16 cellular contexts compared by ENCODE assay signal in genomic region chr7:1965579-1966294, GRCh38.
DNase-seq lines count a peak whose midpoint lies in the region; ATAC-seq and TF ChIP-seq lines count a peak whose summit lies in the region.
"Had no signal": no experiment of that assay in that cellular context is flagged by ENCODE, and none has a peak within 500 bp of the region (broad histone marks: within the 10 kb centered on the region; RNA-seq: fewer than 3 reads in every experiment).

No MANE protein-coding gene starts in this region.

- H3K4me3 ChIP-seq in mucosa of descending colon: no peak overlapping the region
- H3K4me3 ChIP-seq in tibial artery: no peak overlapping the region
- H3K4me3 ChIP-seq: BLaER1 had no signal

- H3K4me3 Mint-ChIP-seq in activated naive CD8-positive, alpha-beta T cell treated with anti-CD3 and anti-CD28 coated beads, Interleukin-2, amount 10 ng/mL, durations not matched to agents 7 days and 5 days: no peak overlapping the region
- no peak overlapping the region for H3K4me3 Mint-ChIP-seq in activated naive CD8-positive, alpha-beta T cell treated with anti-CD3 and anti-CD28 coated beads, Interleukin-2, amount 50 U/mL, for 24 hours
- no peak overlapping the region for H3K4me3 Mint-ChIP-seq in stimulated activated naive B cell treated with anti-CD40 and anti-IgM and Interleukin-4, amounts not matched to agents 10 μg/mL and 1 μg/mL and 100 μg/mL, for 72 hours

- H3K27me3 Mint-ChIP-seq in activated naive CD8-positive, alpha-beta T cell treated with anti-CD3 and anti-CD28 coated beads, Interleukin-2, amount 10 ng/mL, durations not matched to agents 7 days and 5 days: no peaks in the 10 kb centered on the region
- peaks cover 5% of the 10 kb centered on the region for H3K27me3 Mint-ChIP-seq in activated naive CD8-positive, alpha-beta T cell treated with anti-CD3 and anti-CD28 coated beads, Interleukin-2, amount 50 U/mL, for 24 hours
- no peaks in the 10 kb centered on the region for H3K27me3 Mint-ChIP-seq in stimulated activated naive B cell treated with anti-CD40 and anti-IgM and Interleukin-4, amounts not matched to agents 10 μg/mL and 1 μg/mL and 100 μg/mL, for 72 hours

- POLR2A ChIA-PET in activated naive CD8-positive, alpha-beta T cell treated with anti-CD3 and anti-CD28 coated beads, Interleukin-2, amount 10 ng/mL, durations not matched to agents 7 days and 5 days (lab: Charles Lee): no interaction called here

- peaks cover 33% of the 10 kb centered on the region for H3K36me3 Mint-ChIP-seq in activated naive CD8-positive, alpha-beta T cell treated with anti-CD3 and anti-CD28 coated beads, Interleukin-2, amount 10 ng/mL, durations not matched to agents 7 days and 5 days
- peaks cover 47% of the 10 kb centered on the region for H3K36me3 Mint-ChIP-seq in activated naive CD8-positive, alpha-beta T cell treated with anti-CD3 and anti-CD28 coated beads, Interleukin-2, amount 50 U/mL, for 24 hours (ENCODE audit: low read depth)
- peaks cover 53 to 79% of the 10 kb centered on the region in 2 donors for H3K36me3 Mint-ChIP-seq in stimulated activated naive B cell treated with anti-CD40 and anti-IgM and Interleukin-4, amounts not matched to agents 10 μg/mL and 1 μg/mL and 100 μg/mL, for 72 hours

- H3K9me3 ChIP-seq in mucosa of descending colon (no peaks in the 10 kb centered on the region), tibial artery (no peaks in the 10 kb centered on the region)

- H3K4me1 ChIP-seq in mucosa of descending colon (ENCODE audit: low read depth) (no peaks in the 10 kb centered on the region), tibial artery (no peaks in the 10 kb centered on the region)

- TF ChIP-seq CTCF in mucosa of descending colon (IDR thresholded peaks at IDR 0.05): no peak
- TF ChIP-seq CTCF in tibial artery (IDR thresholded peaks at IDR 0.05): no peak

- H3K4me1 Mint-ChIP-seq in activated naive CD8-positive, alpha-beta T cell treated with anti-CD3 and anti-CD28 coated beads, Interleukin-2, amount 10 ng/mL, durations not matched to agents 7 days and 5 days: peaks cover 7% of the 10 kb centered on the region
- peaks cover 25% of the 10 kb centered on the region for H3K4me1 Mint-ChIP-seq in activated naive CD8-positive, alpha-beta T cell treated with anti-CD3 and anti-CD28 coated beads, Interleukin-2, amount 50 U/mL, for 24 hours
- H3K4me1 Mint-ChIP-seq in stimulated activated naive B cell treated with anti-CD40 and anti-IgM and Interleukin-4, amounts not matched to agents 10 μg/mL and 1 μg/mL and 100 μg/mL, for 72 hours: peaks cover 27 to 45% of the 10 kb centered on the region in 2 donors

- peaks cover 14% of the 10 kb centered on the region for H3K9me3 Mint-ChIP-seq in activated naive CD8-positive, alpha-beta T cell treated with anti-CD3 and anti-CD28 coated beads, Interleukin-2, amount 10 ng/mL, durations not matched to agents 7 days and 5 days
- H3K9me3 Mint-ChIP-seq in activated naive CD8-positive, alpha-beta T cell treated with anti-CD3 and anti-CD28 coated beads, Interleukin-2, amount 50 U/mL, for 24 hours: peaks cover 19% of the 10 kb centered on the region
- peaks cover 7 to 11% of the 10 kb centered on the region in 2 donors for H3K9me3 Mint-ChIP-seq in stimulated activated naive B cell treated with anti-CD40 and anti-IgM and Interleukin-4, amounts not matched to agents 10 μg/mL and 1 μg/mL and 100 μg/mL, for 72 hours

- H3K27me3 ChIP-seq in tibial artery: no peaks in the 10 kb centered on the region
- H3K27me3 ChIP-seq: BLaER1 had no signal

- no peak overlapping the region for H3K27ac ChIP-seq in tibial artery
- H3K27ac ChIP-seq: 22Rv1, BLaER1 had no signal

- DNase-seq in activated naive CD8-positive, alpha-beta T cell treated with anti-CD3 and anti-CD28 coated beads, Interleukin-2, amount 10 ng/mL, durations not matched to agents 7 days and 5 days: peak; percentile 18
- DNase-seq in activated naive CD8-positive, alpha-beta T cell treated with anti-CD3 and anti-CD28 coated beads, Interleukin-2, amount 50 U/mL, for 24 hours: no peak
- DNase-seq in left cardiac atrium (peak; percentile 52), mucosa of descending colon (peak in 2 of 3 donors; percentile 5 to 25), tibial artery (no peak), HK-2 (ENCODE audit: unreplicated experiment) (no peak), NCI-H2029 (lab: John Stamatoyannopoulos, UW) (no peak)
- no peak for DNase-seq in stimulated activated naive B cell treated with anti-CD40 and anti-IgM and Interleukin-4, amounts not matched to agents 10 μg/mL and 1 μg/mL and 100 μg/mL, for 72 hours
- DNase-seq: NCI-H1048, NCI-H2107, NCI-H345, NCI-H69, PC-3 had no signal

- H3K36me3 ChIP-seq in mucosa of descending colon (ENCODE audit: low read depth) (no peaks in the 10 kb centered on the region), tibial artery (peaks cover 0 to 14% (median 0%) of the 10 kb centered on the region in 3 donors)

- ATAC-seq in activated naive CD8-positive, alpha-beta T cell treated with anti-CD3 and anti-CD28 coated beads, Interleukin-2, amount 10 ng/mL, durations not matched to agents 7 days and 5 days (ENCODE audit: low read depth): no peak
- no peak for ATAC-seq in activated naive CD8-positive, alpha-beta T cell treated with anti-CD3 and anti-CD28 coated beads, Interleukin-2, amount 50 U/mL, for 24 hours
- peak; percentile 73 to 86 for ATAC-seq in left cardiac atrium
- no peak for ATAC-seq in mucosa of descending colon
- ATAC-seq in stimulated activated naive B cell treated with anti-CD40 and anti-IgM and Interleukin-4, amounts not matched to agents 10 μg/mL and 1 μg/mL and 100 μg/mL, for 72 hours (replicated peaks): no peak
- ATAC-seq: HCT116, PC-3 had no signal

- H3K27ac Mint-ChIP-seq in activated naive CD8-positive, alpha-beta T cell treated with anti-CD3 and anti-CD28 coated beads, Interleukin-2, amount 10 ng/mL, durations not matched to agents 7 days and 5 days: no peak overlapping the region
- no peak overlapping the region for H3K27ac Mint-ChIP-seq in activated naive CD8-positive, alpha-beta T cell treated with anti-CD3 and anti-CD28 coated beads, Interleukin-2, amount 50 U/mL, for 24 hours
- H3K27ac Mint-ChIP-seq in stimulated activated naive B cell treated with anti-CD40 and anti-IgM and Interleukin-4, amounts not matched to agents 10 μg/mL and 1 μg/mL and 100 μg/mL, for 72 hours: peak overlapping the region; percentile 83

- intact Hi-C loops in left cardiac atrium (cut with DNase I) (no loop called here), mucosa of descending colon (cut with DNase I, micrococcal nuclease) (no loop called here), tibial artery (cut with DNase I; ENCODE audit: low total_unique reads) (no loop called here)

Comparison
In these comparisons a context has a peak if more than half of its experiments do, and no peak if none do; other contexts are left out.
1. DNase-seq: peak in activated naive CD8-positive, alpha-beta T cell treated with anti-CD3 and anti-CD28 coated beads, Interleukin-2, amount 10 ng/mL, durations not matched to agents 7 days and 5 days (single experiment), left cardiac atrium (single experiment) and mucosa of descending colon (2 of 3); none in activated naive CD8-positive, alpha-beta T cell treated with anti-CD3 and anti-CD28 coated beads, Interleukin-2, amount 50 U/mL, for 24 hours (single experiment), stimulated activated naive B cell treated with anti-CD40 and anti-IgM and Interleukin-4, amounts not matched to agents 10 μg/mL and 1 μg/mL and 100 μg/mL, for 72 hours (single experiment), tibial artery (0 of 2), HK-2 (single experiment) and NCI-H2029 (single experiment).
2. ATAC-seq: peak in left cardiac atrium (2 of 2); none in activated naive CD8-positive, alpha-beta T cell treated with anti-CD3 and anti-CD28 coated beads, Interleukin-2, amount 10 ng/mL, durations not matched to agents 7 days and 5 days (single experiment), activated naive CD8-positive, alpha-beta T cell treated with anti-CD3 and anti-CD28 coated beads, Interleukin-2, amount 50 U/mL, for 24 hours (single experiment), mucosa of descending colon (single experiment) and stimulated activated naive B cell treated with anti-CD40 and anti-IgM and Interleukin-4, amounts not matched to agents 10 μg/mL and 1 μg/mL and 100 μg/mL, for 72 hours (0 of 2).